ENCODE assay signal across 17 cellular contexts in the genomic region with DNA sequence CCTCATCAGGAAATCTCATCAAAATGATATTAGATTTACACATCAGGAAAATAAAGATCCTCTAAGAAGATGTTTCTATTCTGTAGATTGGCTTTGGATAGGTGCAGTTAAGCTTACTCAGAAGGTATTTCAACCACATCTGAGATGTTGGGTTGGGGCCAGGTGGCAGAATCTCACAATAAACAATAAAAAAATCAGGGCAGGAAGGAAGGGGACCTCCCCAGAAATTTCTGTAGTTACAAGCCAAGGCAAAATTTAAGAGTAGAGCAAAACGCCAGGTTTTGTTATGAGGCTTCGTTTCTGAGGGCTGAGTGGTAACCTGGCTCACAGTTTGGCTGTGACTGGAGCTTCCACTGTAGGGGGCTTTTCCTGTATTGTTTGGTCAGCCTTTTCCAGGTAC.
DNase-seq lines count a peak whose midpoint lies in the region; ATAC-seq and TF ChIP-seq lines count a peak whose summit lies in the region.
"Had no signal": no experiment of that assay in that cellular context is flagged by ENCODE, and none has a peak within 500 bp of the region (broad histone marks: within the 10 kb centered on the region; RNA-seq: fewer than 3 reads in every experiment).

No MANE protein-coding gene starts in this region.

- peak; percentile 14 for DNase-seq in activated CD8-positive, alpha-beta T cell treated with anti-CD3 and anti-CD28 coated beads for 36 hours
- no peak for DNase-seq in activated CD8-positive, alpha-beta T cell treated with anti-CD3 and anti-CD28 coated beads, Interleukin-2, amount 10 ng/mL, durations not matched to agents 7 days and 5 days
- peak in 3 of 5 donors; percentile 1 to 32 (median 26) for DNase-seq in CD4-positive, alpha-beta memory T cell
- DNase-seq in T-helper 17 cell (no peak), NOMO-1 treated with DMSO at 0.1 percent for 48 hours (lab: John Stamatoyannopoulos, UW; ENCODE audit: unreplicated experiment) (no peak), natural killer cell (no peak)
- peak in 4 of 9 donors; percentile 2 to 48 (median 10) for DNase-seq in naive thymus-derived CD4-positive, alpha-beta T cell
- no peak for DNase-seq in activated CD4-positive, alpha-beta memory T cell treated with anti-CD3 and anti-CD28 coated beads for 36 hours
- DNase-seq: ACHN; CD4-positive, CD25-positive, alpha-beta regulatory T cell; COR-L47; DMS153; GF-D8; GM23248 had no signal

- no peaks in the 10 kb centered on the region for H3K36me3 ChIP-seq in CD4-positive, alpha-beta memory T cell (ENCODE audit: insufficient read depth, low read length)
- no peaks in the 10 kb centered on the region for H3K36me3 ChIP-seq in naive thymus-derived CD4-positive, alpha-beta T cell (ENCODE audit: control insufficient read depth in 2 of 3, insufficient read depth in 3 of 3, low read length in 3 of 3)

- H3K4me3 ChIP-seq in CD4-positive, alpha-beta memory T cell (ENCODE audit: low read length in 2 of 2): no peak overlapping the region
- no peak overlapping the region for H3K4me3 ChIP-seq in naive thymus-derived CD4-positive, alpha-beta T cell (ENCODE audit: low read length)
- H3K4me3 ChIP-seq: BLaER1 treated with 17β-estradiol and CSF1 and Interleukin-3, amounts not matched to agents 10 nM and 100 nM; GM23248 had no signal

- no peaks in the 10 kb centered on the region for H3K27me3 ChIP-seq in CD4-positive, alpha-beta memory T cell (ENCODE audit: insufficient read depth, low read length)
- no peaks in the 10 kb centered on the region for H3K27me3 ChIP-seq in naive thymus-derived CD4-positive, alpha-beta T cell (ENCODE audit: control insufficient read depth in 2 of 2, insufficient read depth in 2 of 2, low read length in 2 of 2)
- H3K27me3 ChIP-seq: BLaER1 treated with 17β-estradiol and CSF1 and Interleukin-3, amounts not matched to agents 10 nM and 100 nM had no signal

- H3K27ac Mint-ChIP-seq in activated CD8-positive, alpha-beta T cell treated with anti-CD3 and anti-CD28 coated beads for 36 hours: peak overlapping the region; percentile 6
- no peak overlapping the region for H3K27ac Mint-ChIP-seq in activated CD8-positive, alpha-beta T cell treated with anti-CD3 and anti-CD28 coated beads, Interleukin-2, amount 10 ng/mL, durations not matched to agents 7 days and 5 days
- peak overlapping the region in 3 of 7 donors; percentile 59 to 72 (median 63) for H3K27ac Mint-ChIP-seq in CD4-positive, alpha-beta memory T cell
- H3K27ac Mint-ChIP-seq in T-helper 17 cell (peak overlapping the region; percentile 81), natural killer cell (no peak overlapping the region)
- H3K27ac Mint-ChIP-seq in naive thymus-derived CD4-positive, alpha-beta T cell: no peak overlapping the region
- no peak overlapping the region for H3K27ac Mint-ChIP-seq in activated CD4-positive, alpha-beta memory T cell treated with anti-CD3 and anti-CD28 coated beads for 36 hours
- H3K27ac Mint-ChIP-seq: CD4-positive, CD25-positive, alpha-beta regulatory T cell had no signal

- H3K4me1 Mint-ChIP-seq in activated CD8-positive, alpha-beta T cell treated with anti-CD3 and anti-CD28 coated beads for 36 hours (ENCODE audit: low read depth): peaks cover 15% of the 10 kb centered on the region
- peaks cover 2% of the 10 kb centered on the region for H3K4me1 Mint-ChIP-seq in activated CD8-positive, alpha-beta T cell treated with anti-CD3 and anti-CD28 coated beads, Interleukin-2, amount 10 ng/mL, durations not matched to agents 7 days and 5 days (ENCODE audit: low read depth)
- H3K4me1 Mint-ChIP-seq in CD4-positive, alpha-beta memory T cell: peaks cover 0 to 11% (median 6%) of the 10 kb centered on the region in 4 donors
- H3K4me1 Mint-ChIP-seq in T-helper 17 cell (peaks cover 9% of the 10 kb centered on the region), natural killer cell (no peaks in the 10 kb centered on the region)
- peaks cover 0 to 21% (median 3%) of the 10 kb centered on the region in 7 donors for H3K4me1 Mint-ChIP-seq in naive thymus-derived CD4-positive, alpha-beta T cell
- no peaks in the 10 kb centered on the region for H3K4me1 Mint-ChIP-seq in activated CD4-positive, alpha-beta memory T cell treated with anti-CD3 and anti-CD28 coated beads for 36 hours (ENCODE audit: low read depth)
- H3K4me1 Mint-ChIP-seq: CD4-positive, CD25-positive, alpha-beta regulatory T cell had no signal

- no peaks in the 10 kb centered on the region for H3K9me3 ChIP-seq in CD4-positive, alpha-beta memory T cell (ENCODE audit: control insufficient read depth in 1 of 2, low read length in 2 of 2)
- no peaks in the 10 kb centered on the region for H3K9me3 ChIP-seq in T-helper 17 cell (ENCODE audit: control insufficient read depth, low read length, poor library complexity, severe bottlenecking)
- H3K9me3 ChIP-seq in naive thymus-derived CD4-positive, alpha-beta T cell (ENCODE audit: control insufficient read depth in 2 of 3, low read length in 3 of 3): no peaks in the 10 kb centered on the region

- H3K9me3 Mint-ChIP-seq in activated CD8-positive, alpha-beta T cell treated with anti-CD3 and anti-CD28 coated beads for 36 hours: peaks cover 4% of the 10 kb centered on the region
- H3K9me3 Mint-ChIP-seq in activated CD8-positive, alpha-beta T cell treated with anti-CD3 and anti-CD28 coated beads, Interleukin-2, amount 10 ng/mL, durations not matched to agents 7 days and 5 days (ENCODE audit: insufficient read depth): no peaks in the 10 kb centered on the region
- H3K9me3 Mint-ChIP-seq in CD4-positive, alpha-beta memory T cell: peaks cover 0 to 8% (median 0%) of the 10 kb centered on the region in 8 donors
- peaks cover 0 to 10% (median 2%) of the 10 kb centered on the region in 11 donors for H3K9me3 Mint-ChIP-seq in naive thymus-derived CD4-positive, alpha-beta T cell
- no peaks in the 10 kb centered on the region for H3K9me3 Mint-ChIP-seq in activated CD4-positive, alpha-beta memory T cell treated with anti-CD3 and anti-CD28 coated beads for 36 hours
- H3K9me3 Mint-ChIP-seq in natural killer cell: no peaks in the 10 kb centered on the region

- no peak overlapping the region for H3K4me3 Mint-ChIP-seq in activated CD8-positive, alpha-beta T cell treated with anti-CD3 and anti-CD28 coated beads for 36 hours
- H3K4me3 Mint-ChIP-seq in activated CD8-positive, alpha-beta T cell treated with anti-CD3 and anti-CD28 coated beads, Interleukin-2, amount 10 ng/mL, durations not matched to agents 7 days and 5 days: no peak overlapping the region
- peak overlapping the region in 2 of 8 donors; percentile 1 to 2 for H3K4me3 Mint-ChIP-seq in CD4-positive, alpha-beta memory T cell
- peak overlapping the region; percentile 26 for H3K4me3 Mint-ChIP-seq in T-helper 17 cell
- peak overlapping the region in 2 of 10 donors; percentile 23 to 41 for H3K4me3 Mint-ChIP-seq in naive thymus-derived CD4-positive, alpha-beta T cell
- H3K4me3 Mint-ChIP-seq in activated CD4-positive, alpha-beta memory T cell treated with anti-CD3 and anti-CD28 coated beads for 36 hours: no peak overlapping the region
- H3K4me3 Mint-ChIP-seq in natural killer cell: no peak overlapping the region
- H3K4me3 Mint-ChIP-seq: CD4-positive, CD25-positive, alpha-beta regulatory T cell had no signal

- H3K27me3 Mint-ChIP-seq in activated CD8-positive, alpha-beta T cell treated with anti-CD3 and anti-CD28 coated beads for 36 hours: peaks cover 2% of the 10 kb centered on the region
- H3K27me3 Mint-ChIP-seq in activated CD8-positive, alpha-beta T cell treated with anti-CD3 and anti-CD28 coated beads, Interleukin-2, amount 10 ng/mL, durations not matched to agents 7 days and 5 days (ENCODE audit: low read depth): no peaks in the 10 kb centered on the region
- peaks cover 0 to 2% of the 10 kb centered on the region in 2 donors for H3K27me3 Mint-ChIP-seq in CD4-positive, alpha-beta memory T cell
- H3K27me3 Mint-ChIP-seq in T-helper 17 cell (no peaks in the 10 kb centered on the region), natural killer cell (ENCODE audit: low read depth in 2 of 2) (peaks cover 12 to 14% of the 10 kb centered on the region in 2 donors)
- H3K27me3 Mint-ChIP-seq in naive thymus-derived CD4-positive, alpha-beta T cell: peaks cover 0 to 25% (median 12%) of the 10 kb centered on the region in 5 donors
- peaks cover 5% of the 10 kb centered on the region for H3K27me3 Mint-ChIP-seq in activated CD4-positive, alpha-beta memory T cell treated with anti-CD3 and anti-CD28 coated beads for 36 hours

- H3K27ac ChIP-seq in CD4-positive, alpha-beta memory T cell (ENCODE audit: low read depth, low read length): no peak overlapping the region
- no peak overlapping the region for H3K27ac ChIP-seq in naive thymus-derived CD4-positive, alpha-beta T cell (ENCODE audit: low read depth, low read length)
- H3K27ac ChIP-seq: BLaER1 treated with 17β-estradiol and CSF1 and Interleukin-3, amounts not matched to agents 10 nM and 100 nM; GM23248 had no signal

- no peaks in the 10 kb centered on the region for H3K36me3 Mint-ChIP-seq in activated CD8-positive, alpha-beta T cell treated with anti-CD3 and anti-CD28 coated beads for 36 hours (ENCODE audit: low read depth)
- H3K36me3 Mint-ChIP-seq in activated CD8-positive, alpha-beta T cell treated with anti-CD3 and anti-CD28 coated beads, Interleukin-2, amount 10 ng/mL, durations not matched to agents 7 days and 5 days (ENCODE audit: low read depth): no peaks in the 10 kb centered on the region
- H3K36me3 Mint-ChIP-seq in CD4-positive, alpha-beta memory T cell: no peaks in the 10 kb centered on the region
- H3K36me3 Mint-ChIP-seq in T-helper 17 cell (ENCODE audit: low read depth): no peaks in the 10 kb centered on the region
- H3K36me3 Mint-ChIP-seq in naive thymus-derived CD4-positive, alpha-beta T cell: no peaks in the 10 kb centered on the region
- H3K36me3 Mint-ChIP-seq in activated CD4-positive, alpha-beta memory T cell treated with anti-CD3 and anti-CD28 coated beads for 36 hours: no peaks in the 10 kb centered on the region
- H3K36me3 Mint-ChIP-seq in natural killer cell: no peaks in the 10 kb centered on the region
- H3K36me3 Mint-ChIP-seq: CD4-positive, CD25-positive, alpha-beta regulatory T cell had no signal

- no peak for TF ChIP-seq CTCF in activated CD8-positive, alpha-beta T cell treated with anti-CD3 and anti-CD28 coated beads for 36 hours (IDR thresholded peaks at IDR 0.05)
- no peak for TF ChIP-seq CTCF in natural killer cell (IDR thresholded peaks at IDR 0.05)

- CTCF ChIA-PET in activated CD8-positive, alpha-beta T cell treated with anti-CD3 and anti-CD28 coated beads for 36 hours (lab: Charles Lee): no interaction called here
- CTCF ChIA-PET in activated CD8-positive, alpha-beta T cell treated with anti-CD3 and anti-CD28 coated beads, Interleukin-2, amount 10 ng/mL, durations not matched to agents 7 days and 5 days (lab: Charles Lee): no interaction called here
- CTCF ChIA-PET in CD4-positive, alpha-beta memory T cell (lab: Charles Lee; ENCODE audit: partially characterized antibody): no interaction called here
- CTCF ChIA-PET in naive thymus-derived CD4-positive, alpha-beta T cell (lab: Charles Lee): no interaction called here
- CTCF ChIA-PET in activated CD4-positive, alpha-beta memory T cell treated with anti-CD3 and anti-CD28 coated beads for 36 hours (lab: Charles Lee): no interaction called here

- intact Hi-C loops in activated CD8-positive, alpha-beta T cell treated with anti-CD3 and anti-CD28 coated beads for 36 hours (cut with micrococcal nuclease): no loop called here
- intact Hi-C loops in CD4-positive, alpha-beta memory T cell (cut with micrococcal nuclease): no loop called here
- intact Hi-C loops in naive thymus-derived CD4-positive, alpha-beta T cell (cut with micrococcal nuclease): no loop called here
- intact Hi-C loops in activated CD4-positive, alpha-beta memory T cell treated with anti-CD3 and anti-CD28 coated beads for 36 hours (cut with micrococcal nuclease): no loop called here
- intact Hi-C loops in natural killer cell (cut with micrococcal nuclease): no loop called here

- ATAC-seq in activated CD8-positive, alpha-beta T cell treated with anti-CD3 and anti-CD28 coated beads for 36 hours: no peak
- ATAC-seq in activated CD8-positive, alpha-beta T cell treated with anti-CD3 and anti-CD28 coated beads, Interleukin-2, amount 10 ng/mL, durations not matched to agents 7 days and 5 days: no peak
- peak; percentile 83 for ATAC-seq in T-helper 17 cell
- peak; percentile 36 for ATAC-seq in naive thymus-derived CD4-positive, alpha-beta T cell
- no peak for ATAC-seq in natural killer cell
- ATAC-seq: HCT116, HepG2 had no signal

- H3K4me1 ChIP-seq in CD4-positive, alpha-beta memory T cell (ENCODE audit: insufficient read depth, low read length): peaks cover 26% of the 10 kb centered on the region
- H3K4me1 ChIP-seq in naive thymus-derived CD4-positive, alpha-beta T cell (ENCODE audit: control insufficient read depth in 2 of 2, insufficient read depth in 2 of 2, low read length in 2 of 2): peaks cover 0 to 11% of the 10 kb centered on the region in 2 donors

- POLR2A ChIA-PET in activated CD8-positive, alpha-beta T cell treated with anti-CD3 and anti-CD28 coated beads for 36 hours (lab: Charles Lee): no interaction called here
- POLR2A ChIA-PET in activated CD8-positive, alpha-beta T cell treated with anti-CD3 and anti-CD28 coated beads, Interleukin-2, amount 10 ng/mL, durations not matched to agents 7 days and 5 days (lab: Charles Lee): no interaction called here
- POLR2A ChIA-PET in CD4-positive, alpha-beta memory T cell (lab: Charles Lee; ENCODE audit: partially characterized antibody): interaction anchor here (1.3 kb wide), 1 partner anchor 18 kb away, joined by 3 read pairs; no protein-coding TSS in a partner anchor
- POLR2A ChIA-PET in naive thymus-derived CD4-positive, alpha-beta T cell (lab: Charles Lee): no interaction called here
- POLR2A ChIA-PET in activated CD4-positive, alpha-beta memory T cell treated with anti-CD3 and anti-CD28 coated beads for 36 hours (lab: Charles Lee): no interaction called here

Comparison
In these comparisons a context has a peak if more than half of its experiments do, and no peak if none do; other contexts are left out.
1. DNase-seq: peak in activated CD8-positive, alpha-beta T cell treated with anti-CD3 and anti-CD28 coated beads for 36 hours (single experiment) and CD4-positive, alpha-beta memory T cell (3 of 5); none in activated CD8-positive, alpha-beta T cell treated with anti-CD3 and anti-CD28 coated beads, Interleukin-2, amount 10 ng/mL, durations not matched to agents 7 days and 5 days (single experiment), T-helper 17 cell (0 of 3), NOMO-1 treated with DMSO at 0.1 percent for 48 hours (single experiment), activated CD4-positive, alpha-beta memory T cell treated with anti-CD3 and anti-CD28 coated beads for 36 hours (single experiment) and natural killer cell (single experiment).
2. H3K27ac Mint-ChIP-seq: peak in activated CD8-positive, alpha-beta T cell treated with anti-CD3 and anti-CD28 coated beads for 36 hours (single experiment) and T-helper 17 cell (single experiment); none in activated CD8-positive, alpha-beta T cell treated with anti-CD3 and anti-CD28 coated beads, Interleukin-2, amount 10 ng/mL, durations not matched to agents 7 days and 5 days (single experiment), naive thymus-derived CD4-positive, alpha-beta T cell (0 of 9), activated CD4-positive, alpha-beta memory T cell treated with anti-CD3 and anti-CD28 coated beads for 36 hours (single experiment) and natural killer cell (0 of 2).
3. ATAC-seq: peak in T-helper 17 cell (single experiment) and naive thymus-derived CD4-positive, alpha-beta T cell (single experiment); none in activated CD8-positive, alpha-beta T cell treated with anti-CD3 and anti-CD28 coated beads for 36 hours (single experiment), activated CD8-positive, alpha-beta T cell treated with anti-CD3 and anti-CD28 coated beads, Interleukin-2, amount 10 ng/mL, durations not matched to agents 7 days and 5 days (single experiment) and natural killer cell (0 of 3).